Comparison of ENCODE assay signal across 1 cellular context in the genomic region with DNA sequence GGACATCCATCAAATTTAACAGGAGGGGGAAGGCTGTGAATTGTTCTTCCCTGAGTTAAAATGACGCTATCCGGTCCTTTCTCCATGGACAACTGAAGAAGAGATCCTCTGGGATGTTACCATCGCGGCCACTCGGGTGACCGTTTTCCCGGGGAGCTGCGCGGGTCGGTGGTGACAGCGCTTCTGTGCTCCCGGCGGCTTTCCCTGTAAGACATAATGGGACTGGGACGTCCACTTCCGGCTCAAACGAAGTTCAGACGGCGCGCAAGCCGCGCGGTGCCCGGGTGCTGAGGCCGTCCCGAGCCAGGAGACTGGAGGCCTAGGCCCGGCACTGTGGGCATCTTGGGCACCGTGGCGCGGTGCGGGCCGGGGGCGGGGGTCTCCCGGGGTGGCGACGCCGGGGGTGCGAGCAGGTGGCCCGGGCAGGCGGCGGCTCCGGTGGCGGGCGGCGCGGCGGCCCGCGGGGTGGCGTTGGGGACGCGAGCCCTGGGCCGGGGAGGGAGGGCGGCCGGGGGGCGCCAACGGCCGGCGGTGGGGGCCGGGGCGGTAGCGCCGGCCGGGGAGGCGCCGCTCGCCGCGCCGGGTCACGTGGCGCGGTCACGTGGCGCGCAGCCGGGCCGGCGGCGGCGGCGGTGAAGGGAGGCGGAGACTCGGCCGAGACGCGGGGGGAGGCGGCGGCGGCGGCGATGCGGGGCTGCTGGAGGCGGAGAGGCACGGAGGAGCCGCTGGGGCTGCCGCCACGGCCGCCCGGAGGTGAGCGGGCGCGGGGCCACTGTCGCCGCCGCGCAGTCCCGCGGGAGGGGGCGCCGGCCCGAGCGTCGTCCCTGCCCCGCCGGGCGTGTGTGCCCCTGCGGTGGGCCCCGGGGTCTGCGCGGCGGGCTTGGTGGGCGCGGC.
TF ChIP-seq lines count a peak whose summit lies in the region.

No MANE protein-coding gene starts in this region.

TF ChIP-seq in IMR-90, 13 proteins besides CTCF, POLR2A, EP300 and RAD21 (continued from another document):
- TF ChIP-seq MAZ (IDR thresholded peaks at IDR 0.05; ENCODE audit: borderline replicate concordance, low read depth, low read length): peak; percentile 56; the same call in 1 of the 2 replicates
